8 cellular contexts compared by ENCODE assay signal in genomic region chr5:72244862-72245371, GRCh38.
A peak's percentile ranks its signal among the peaks of the same experiment; 100 is the strongest.
DNase-seq lines count a peak whose midpoint lies in the region; ATAC-seq and TF ChIP-seq lines count a peak whose summit lies in the region.

No MANE protein-coding gene starts in this region.

- in situ Hi-C loops in ACHN (cut with HindIII; ENCODE audit: low pct_ligation_motif_present, low pct_unique_long_range_greater_than_20kb, low sequenced_read_pairs), result no loop called here

- no peaks in the 10 kb centered on the region for H3K9me3 ChIP-seq in left lung

- peak; percentile 30 for DNase-seq in ACHN
- peak; percentile 62 for DNase-seq in NCI-H446 treated with DMSO at 0.1 percent for 48 hours (lab: John Stamatoyannopoulos, UW)
- DNase-seq in cardiac fibroblast (ENCODE audit: low read depth in 2 of 2), result peak; percentile 74 to 77
- no peak for DNase-seq in left lung
- DNase-seq in stimulated activated CD4-positive, alpha-beta T cell treated with anti-CD3 and anti-CD28 coated beads, Interleukin-15, amount 100 ng/mL, for 24 hours, result no peak
- DNase-seq in NCI-H187 (lab: John Stamatoyannopoulos, UW), result no peak

- peak overlapping the region in 1 of 2 donors; percentile 50 for H3K27ac ChIP-seq in left lung

- TF ChIP-seq CTCF in cardiac fibroblast (IDR thresholded peaks at IDR 0.05; ENCODE audit: low read depth, low read length) (peak; percentile 58), left lung (IDR thresholded peaks at IDR 0.05) (no peak)

- no peak overlapping the region for H3K4me3 ChIP-seq in cardiac fibroblast (replicated peaks in 1 of 2; ENCODE audit: low read depth in 2 of 2, low read length in 2 of 2)
- no peak overlapping the region for H3K4me3 ChIP-seq in left lung

- peaks cover 19 to 36% of the 10 kb centered on the region in 2 donors for H3K4me1 ChIP-seq in left lung

- intact Hi-C loops in left lung (cut with DNase I), result no loop called here

- H3K36me3 ChIP-seq in left lung, result no peaks in the 10 kb centered on the region

- ATAC-seq in GM18498 (IDR thresholded peaks at IDR 0.05; ENCODE audit: unreplicated experiment), result peak; percentile 96
- peak; percentile 62 for ATAC-seq in HG02840 (IDR thresholded peaks at IDR 0.05; ENCODE audit: low FRiP score, unreplicated experiment)
- peak; percentile 69 for ATAC-seq in left lung

- no peaks in the 10 kb centered on the region for H3K27me3 ChIP-seq in left lung

Comparison
In these comparisons a context has a peak if more than half of its experiments do, and no peak if none do; other contexts are left out.
1. DNase-seq: peak in ACHN (single experiment), NCI-H446 treated with DMSO at 0.1 percent for 48 hours (single experiment) and cardiac fibroblast (2 of 2); none in left lung (0 of 2), stimulated activated CD4-positive, alpha-beta T cell treated with anti-CD3 and anti-CD28 coated beads, Interleukin-15, amount 100 ng/mL, for 24 hours (single experiment) and NCI-H187 (0 of 2).
2. Peak in every context shown above with its lines, with median percentiles within 50 percentile points of each other: ATAC-seq.